ENCODE assay signal across 16 cellular contexts in genomic region chr2:176545627-176546026, GRCh38.
DNase-seq lines count a peak whose midpoint lies in the region; ATAC-seq and TF ChIP-seq lines count a peak whose summit lies in the region.
"Had no signal": no experiment of that assay in that cellular context is flagged by ENCODE, and none has a peak within 500 bp of the region (broad histone marks: within the 10 kb centered on the region; RNA-seq: fewer than 3 reads in every experiment).

No MANE protein-coding gene starts in this region.

- H3K36me3 ChIP-seq in colonic mucosa (no peaks in the 10 kb centered on the region), osteoblast (ENCODE audit: insufficient read depth, low read length) (no peaks in the 10 kb centered on the region)
- H3K36me3 ChIP-seq: HAP-1 had no signal

- no peak overlapping the region for H3K4me3 ChIP-seq in colonic mucosa
- H3K4me3 ChIP-seq in osteoblast (ENCODE audit: insufficient read depth, low read length): no peak overlapping the region
- H3K4me3 ChIP-seq: HAP-1, K562 had no signal

- H3K9ac ChIP-seq in colonic mucosa (ENCODE audit: low read depth in 2 of 2, low read length in 2 of 2): no peak overlapping the region

- H3K9me3 ChIP-seq in colonic mucosa: no peaks in the 10 kb centered on the region
- H3K9me3 ChIP-seq in osteoblast (ENCODE audit: low read depth, low read length): no peaks in the 10 kb centered on the region
- H3K9me3 ChIP-seq: Caco-2, HAP-1 had no signal

- H3K27ac ChIP-seq in colonic mucosa: no peak overlapping the region
- no peak overlapping the region for H3K27ac ChIP-seq in osteoblast (ENCODE audit: low read depth, low read length)

- H3K27ac Mint-ChIP-seq in WTC11: no peak overlapping the region
- H3K27ac Mint-ChIP-seq: CD14-positive monocyte; CD8-positive, alpha-beta T cell had no signal

- H3K27me3 Mint-ChIP-seq in WTC11 (ENCODE audit: low read depth): peaks cover 7% of the 10 kb centered on the region

- H2AFZ ChIP-seq in osteoblast (ENCODE audit: low read length): no peak overlapping the region

- POLR2A ChIA-PET in WTC11 (lab: Charles Lee): no interaction called here

- H4K20me1 ChIP-seq in osteoblast (ENCODE audit: insufficient read depth, low read length): no peaks in the 10 kb centered on the region

- H3K27me3 ChIP-seq in colonic mucosa (no peaks in the 10 kb centered on the region), osteoblast (ENCODE audit: insufficient read depth, low read length) (no peaks in the 10 kb centered on the region)

- no peaks in the 10 kb centered on the region for H3K79me2 ChIP-seq in osteoblast (ENCODE audit: insufficient read depth, low read length)

- H3K4me1 ChIP-seq in colonic mucosa (no peaks in the 10 kb centered on the region), osteoblast (ENCODE audit: insufficient read depth, low read length) (peaks cover 13% of the 10 kb centered on the region)
- H3K4me1 ChIP-seq: Caco-2, HAP-1 had no signal

- no peaks in the 10 kb centered on the region for H3K9me3 Mint-ChIP-seq in WTC11
- H3K9me3 Mint-ChIP-seq: CD8-positive, alpha-beta T cell had no signal

- CTCF ChIA-PET in WTC11 (lab: Charles Lee): interaction anchor here (0.9 to 1.3 kb wide), 2 partner anchors 9 to 108 kb away, joined by 3 to 9 read pairs; no protein-coding TSS in a partner anchor

- intact Hi-C loops in colonic mucosa (cut with DNase I): no loop called here

- H3K36me3 Mint-ChIP-seq in WTC11: no peaks in the 10 kb centered on the region
- H3K36me3 Mint-ChIP-seq: CD14-positive monocyte; CD8-positive, alpha-beta T cell had no signal

- H3K4me2 ChIP-seq in osteoblast (ENCODE audit: insufficient read depth, low read length): no peak overlapping the region

- ATAC-seq in WTC11: no peak
- ATAC-seq: CD8-positive, alpha-beta T cell; K562 had no signal

- H3K4me3 Mint-ChIP-seq in WTC11: no peak overlapping the region
- H3K4me3 Mint-ChIP-seq: CD14-positive monocyte; CD8-positive, alpha-beta T cell had no signal

- H3K4me1 Mint-ChIP-seq in WTC11: no peaks in the 10 kb centered on the region
- H3K4me1 Mint-ChIP-seq: CD14-positive monocyte had no signal

- DNase-seq in A172 (ENCODE audit: low spot score) (peak; percentile 38), EH (ENCODE audit: low read depth) (peak; percentile 28), dermis blood vessel endothelial cell (peak; percentile 42), myocyte (ENCODE audit: low read depth) (peak; percentile 10), WTC11 (ENCODE audit: low spot score) (no peak), KG1 (lab: John Stamatoyannopoulos, UW) (no peak), colonic mucosa (no peak), osteoblast (ENCODE audit: insufficient read length, low spot score, missing footprints) (no peak)
- DNase-seq: 8988T; ACHN; Caco-2; CD8-positive, alpha-beta T cell; DMS53 had no signal

- no peak for TF ChIP-seq CTCF in WTC11 (IDR thresholded peaks at IDR 0.05)
- no peak for TF ChIP-seq CTCF in colonic mucosa (IDR thresholded peaks at IDR 0.05)
- TF ChIP-seq CTCF in osteoblast (IDR thresholded peaks at IDR 0.05; ENCODE audit: extremely low read depth, low read depth, low read length): no peak

TF ChIP-seq in WTC11, 78 proteins besides CTCF, POLR2A, EP300 and RAD21 (continues in another document):
- TF ChIP-seq ZNF317 (CRISPR knock-in tag; IDR thresholded peaks at IDR 0.05; ENCODE audit: borderline replicate concordance, low read depth): no peak
- no peak for TF ChIP-seq CREB1 (CRISPR knock-in tag; IDR thresholded peaks at IDR 0.05)
- no peak for TF ChIP-seq ZNF138 (CRISPR knock-in tag; conservative IDR thresholded peaks at IDR 0.05)
- TF ChIP-seq ZNF512 (CRISPR knock-in tag; IDR thresholded peaks at IDR 0.05; ENCODE audit: borderline replicate concordance): no peak
- no peak for TF ChIP-seq ZNF232 (CRISPR knock-in tag; IDR thresholded peaks at IDR 0.05)
- no peak for TF ChIP-seq SMAD3 (CRISPR knock-in tag; IDR thresholded peaks at IDR 0.05; ENCODE audit: borderline replicate concordance)
- TF ChIP-seq ZNF425 (CRISPR knock-in tag; conservative IDR thresholded peaks at IDR 0.05): no peak
- TF ChIP-seq NR3C1 (CRISPR knock-in tag; conservative IDR thresholded peaks at IDR 0.05; ENCODE audit: low read depth): no peak
- no peak for TF ChIP-seq ZNF416 (CRISPR knock-in tag; IDR thresholded peaks at IDR 0.05)
- TF ChIP-seq NR2C2 (CRISPR knock-in tag; IDR thresholded peaks at IDR 0.05): no peak
- TF ChIP-seq RELA (CRISPR knock-in tag; IDR thresholded peaks at IDR 0.05; ENCODE audit: borderline replicate concordance): no peak
- no peak for TF ChIP-seq AR (CRISPR knock-in tag; IDR thresholded peaks at IDR 0.05)
- no peak for TF ChIP-seq SOX15 (CRISPR knock-in tag; IDR thresholded peaks at IDR 0.05)
- no peak for TF ChIP-seq ATF3 (CRISPR knock-in tag; conservative IDR thresholded peaks at IDR 0.05)
- TF ChIP-seq ZNF281 (CRISPR knock-in tag; IDR thresholded peaks at IDR 0.05): no peak
- no peak for TF ChIP-seq SMAD4 (CRISPR knock-in tag; IDR thresholded peaks at IDR 0.05)
- no peak for TF ChIP-seq RORB (CRISPR knock-in tag; IDR thresholded peaks at IDR 0.05)

Comparison
In these comparisons a context has a peak if more than half of its experiments do, and no peak if none do; other contexts are left out.
1. DNase-seq: peak in A172 (single experiment), EH (single experiment), dermis blood vessel endothelial cell (single experiment) and myocyte (single experiment); none in WTC11 (single experiment), KG1 (single experiment), colonic mucosa (single experiment) and osteoblast (single experiment).